In the genomic region with DNA sequence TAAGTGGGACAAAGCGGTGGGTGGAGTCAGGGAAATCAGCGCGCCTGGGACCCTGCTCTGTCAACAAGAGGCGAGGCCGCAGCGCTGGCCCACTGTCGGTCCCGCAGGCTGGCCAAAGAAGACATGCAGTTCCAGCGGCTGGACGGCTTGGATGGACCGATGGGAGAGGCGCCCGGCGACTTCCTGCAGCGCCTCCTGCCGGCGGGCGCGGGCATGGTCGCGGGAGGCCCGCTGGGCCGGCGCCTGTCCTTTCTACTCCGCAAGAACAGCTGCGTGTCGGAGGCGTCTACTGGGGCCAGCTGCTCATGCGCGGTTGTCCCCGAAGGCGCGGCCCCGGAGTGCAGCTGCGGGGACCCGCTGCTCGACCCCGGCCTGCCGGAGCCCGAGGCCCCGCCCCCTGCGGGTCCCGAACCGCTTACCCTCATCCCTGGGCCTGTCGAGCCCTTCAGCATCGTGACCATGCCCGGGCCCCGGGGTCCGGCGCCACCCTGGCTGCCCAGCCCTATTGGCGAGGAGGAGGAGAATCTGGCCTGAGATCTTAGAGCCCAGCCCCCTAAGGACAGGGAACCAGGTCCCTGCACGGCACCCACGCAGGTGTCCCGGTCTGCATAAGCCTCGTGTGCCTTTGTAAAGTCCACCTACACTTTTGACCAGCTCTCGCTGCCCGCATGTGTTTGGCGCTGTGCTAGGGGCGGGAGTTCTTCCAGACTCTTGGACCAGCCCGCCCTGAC, we compare ENCODE assay signal across 2 cellular contexts.
TF ChIP-seq lines count a peak whose summit lies in the region.

No MANE protein-coding gene starts in this region.

TF ChIP-seq in GM23338, 12 proteins besides CTCF, POLR2A, EP300 and RAD21:
- 0 out of 2 replicates have a peak, but pooled peaks have one; percentile 22 for TF ChIP-seq CREB1 (CRISPR knock-in tag; IDR thresholded peaks at IDR 0.05; ENCODE audit: low read depth)
- no peak for TF ChIP-seq EZH2 (IDR thresholded peaks at IDR 0.05; ENCODE audit: low read depth, unreplicated experiment)

TF ChIP-seq in H1, 55 proteins besides CTCF, POLR2A, EP300 and RAD21:
- TF ChIP-seq RFX5 (IDR thresholded peaks at IDR 0.05; ENCODE audit: borderline replicate concordance, low read depth, low read length): no peak
- peak; percentile 47 for TF ChIP-seq KDM4A (IDR thresholded peaks at IDR 0.05; ENCODE audit: low read depth, low read length, severe bottlenecking)
- TF ChIP-seq CHD2 (IDR thresholded peaks at IDR 0.05; ENCODE audit: low read length): 0 out of 2 replicates have a peak, but pooled peaks have one; percentile 30
- TF ChIP-seq YY1 (IDR thresholded peaks at IDR 0.05; ENCODE audit: low read depth, low read length): peak; percentile 46; the same call in 1 of the 2 replicates
- TF ChIP-seq, protein P1, sequence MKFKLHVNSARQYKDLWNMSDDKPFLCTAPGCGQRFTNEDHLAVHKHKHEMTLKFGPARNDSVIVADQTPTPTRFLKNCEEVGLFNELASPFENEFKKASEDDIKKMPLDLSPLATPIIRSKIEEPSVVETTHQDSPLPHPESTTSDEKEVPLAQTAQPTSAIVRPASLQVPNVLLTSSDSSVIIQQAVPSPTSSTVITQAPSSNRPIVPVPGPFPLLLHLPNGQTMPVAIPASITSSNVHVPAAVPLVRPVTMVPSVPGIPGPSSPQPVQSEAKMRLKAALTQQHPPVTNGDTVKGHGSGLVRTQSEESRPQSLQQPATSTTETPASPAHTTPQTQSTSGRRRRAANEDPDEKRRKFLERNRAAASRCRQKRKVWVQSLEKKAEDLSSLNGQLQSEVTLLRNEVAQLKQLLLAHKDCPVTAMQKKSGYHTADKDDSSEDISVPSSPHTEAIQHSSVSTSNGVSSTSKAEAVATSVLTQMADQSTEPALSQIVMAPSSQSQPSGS (IDR thresholded peaks at IDR 0.05; ENCODE audit: low read length): no peak
- no peak for TF ChIP-seq MAFK (IDR thresholded peaks at IDR 0.05; ENCODE audit: low read depth, low read length)
- no peak for TF ChIP-seq SUZ12 (IDR thresholded peaks at IDR 0.05; ENCODE audit: low read length)
- peak; percentile 63 for TF ChIP-seq TAF1 (IDR thresholded peaks at IDR 0.05; ENCODE audit: low read depth, low read length)
- TF ChIP-seq ASH2L (IDR thresholded peaks at IDR 0.05; ENCODE audit: low read length): no peak
- no peak for TF ChIP-seq BRCA1 (IDR thresholded peaks at IDR 0.05; ENCODE audit: low read depth, low read length)
- TF ChIP-seq KDM5A (IDR thresholded peaks at IDR 0.05; ENCODE audit: low read length): no peak
- TF ChIP-seq CBX8 (IDR thresholded peaks at IDR 0.05; ENCODE audit: borderline replicate concordance, low read depth, low read length): no peak
- TF ChIP-seq HDAC2 (IDR thresholded peaks at IDR 0.05; ENCODE audit: borderline replicate concordance in 1 of 2, low read depth in 2 of 2, low read length in 2 of 2): peak in 1 of 2 experiments; percentile 65; a peak in 1 of 4 replicates
- no peak for TF ChIP-seq RXRA (IDR thresholded peaks at IDR 0.05; ENCODE audit: insufficient read depth, low read depth, low read length)
- TF ChIP-seq, protein P2, sequence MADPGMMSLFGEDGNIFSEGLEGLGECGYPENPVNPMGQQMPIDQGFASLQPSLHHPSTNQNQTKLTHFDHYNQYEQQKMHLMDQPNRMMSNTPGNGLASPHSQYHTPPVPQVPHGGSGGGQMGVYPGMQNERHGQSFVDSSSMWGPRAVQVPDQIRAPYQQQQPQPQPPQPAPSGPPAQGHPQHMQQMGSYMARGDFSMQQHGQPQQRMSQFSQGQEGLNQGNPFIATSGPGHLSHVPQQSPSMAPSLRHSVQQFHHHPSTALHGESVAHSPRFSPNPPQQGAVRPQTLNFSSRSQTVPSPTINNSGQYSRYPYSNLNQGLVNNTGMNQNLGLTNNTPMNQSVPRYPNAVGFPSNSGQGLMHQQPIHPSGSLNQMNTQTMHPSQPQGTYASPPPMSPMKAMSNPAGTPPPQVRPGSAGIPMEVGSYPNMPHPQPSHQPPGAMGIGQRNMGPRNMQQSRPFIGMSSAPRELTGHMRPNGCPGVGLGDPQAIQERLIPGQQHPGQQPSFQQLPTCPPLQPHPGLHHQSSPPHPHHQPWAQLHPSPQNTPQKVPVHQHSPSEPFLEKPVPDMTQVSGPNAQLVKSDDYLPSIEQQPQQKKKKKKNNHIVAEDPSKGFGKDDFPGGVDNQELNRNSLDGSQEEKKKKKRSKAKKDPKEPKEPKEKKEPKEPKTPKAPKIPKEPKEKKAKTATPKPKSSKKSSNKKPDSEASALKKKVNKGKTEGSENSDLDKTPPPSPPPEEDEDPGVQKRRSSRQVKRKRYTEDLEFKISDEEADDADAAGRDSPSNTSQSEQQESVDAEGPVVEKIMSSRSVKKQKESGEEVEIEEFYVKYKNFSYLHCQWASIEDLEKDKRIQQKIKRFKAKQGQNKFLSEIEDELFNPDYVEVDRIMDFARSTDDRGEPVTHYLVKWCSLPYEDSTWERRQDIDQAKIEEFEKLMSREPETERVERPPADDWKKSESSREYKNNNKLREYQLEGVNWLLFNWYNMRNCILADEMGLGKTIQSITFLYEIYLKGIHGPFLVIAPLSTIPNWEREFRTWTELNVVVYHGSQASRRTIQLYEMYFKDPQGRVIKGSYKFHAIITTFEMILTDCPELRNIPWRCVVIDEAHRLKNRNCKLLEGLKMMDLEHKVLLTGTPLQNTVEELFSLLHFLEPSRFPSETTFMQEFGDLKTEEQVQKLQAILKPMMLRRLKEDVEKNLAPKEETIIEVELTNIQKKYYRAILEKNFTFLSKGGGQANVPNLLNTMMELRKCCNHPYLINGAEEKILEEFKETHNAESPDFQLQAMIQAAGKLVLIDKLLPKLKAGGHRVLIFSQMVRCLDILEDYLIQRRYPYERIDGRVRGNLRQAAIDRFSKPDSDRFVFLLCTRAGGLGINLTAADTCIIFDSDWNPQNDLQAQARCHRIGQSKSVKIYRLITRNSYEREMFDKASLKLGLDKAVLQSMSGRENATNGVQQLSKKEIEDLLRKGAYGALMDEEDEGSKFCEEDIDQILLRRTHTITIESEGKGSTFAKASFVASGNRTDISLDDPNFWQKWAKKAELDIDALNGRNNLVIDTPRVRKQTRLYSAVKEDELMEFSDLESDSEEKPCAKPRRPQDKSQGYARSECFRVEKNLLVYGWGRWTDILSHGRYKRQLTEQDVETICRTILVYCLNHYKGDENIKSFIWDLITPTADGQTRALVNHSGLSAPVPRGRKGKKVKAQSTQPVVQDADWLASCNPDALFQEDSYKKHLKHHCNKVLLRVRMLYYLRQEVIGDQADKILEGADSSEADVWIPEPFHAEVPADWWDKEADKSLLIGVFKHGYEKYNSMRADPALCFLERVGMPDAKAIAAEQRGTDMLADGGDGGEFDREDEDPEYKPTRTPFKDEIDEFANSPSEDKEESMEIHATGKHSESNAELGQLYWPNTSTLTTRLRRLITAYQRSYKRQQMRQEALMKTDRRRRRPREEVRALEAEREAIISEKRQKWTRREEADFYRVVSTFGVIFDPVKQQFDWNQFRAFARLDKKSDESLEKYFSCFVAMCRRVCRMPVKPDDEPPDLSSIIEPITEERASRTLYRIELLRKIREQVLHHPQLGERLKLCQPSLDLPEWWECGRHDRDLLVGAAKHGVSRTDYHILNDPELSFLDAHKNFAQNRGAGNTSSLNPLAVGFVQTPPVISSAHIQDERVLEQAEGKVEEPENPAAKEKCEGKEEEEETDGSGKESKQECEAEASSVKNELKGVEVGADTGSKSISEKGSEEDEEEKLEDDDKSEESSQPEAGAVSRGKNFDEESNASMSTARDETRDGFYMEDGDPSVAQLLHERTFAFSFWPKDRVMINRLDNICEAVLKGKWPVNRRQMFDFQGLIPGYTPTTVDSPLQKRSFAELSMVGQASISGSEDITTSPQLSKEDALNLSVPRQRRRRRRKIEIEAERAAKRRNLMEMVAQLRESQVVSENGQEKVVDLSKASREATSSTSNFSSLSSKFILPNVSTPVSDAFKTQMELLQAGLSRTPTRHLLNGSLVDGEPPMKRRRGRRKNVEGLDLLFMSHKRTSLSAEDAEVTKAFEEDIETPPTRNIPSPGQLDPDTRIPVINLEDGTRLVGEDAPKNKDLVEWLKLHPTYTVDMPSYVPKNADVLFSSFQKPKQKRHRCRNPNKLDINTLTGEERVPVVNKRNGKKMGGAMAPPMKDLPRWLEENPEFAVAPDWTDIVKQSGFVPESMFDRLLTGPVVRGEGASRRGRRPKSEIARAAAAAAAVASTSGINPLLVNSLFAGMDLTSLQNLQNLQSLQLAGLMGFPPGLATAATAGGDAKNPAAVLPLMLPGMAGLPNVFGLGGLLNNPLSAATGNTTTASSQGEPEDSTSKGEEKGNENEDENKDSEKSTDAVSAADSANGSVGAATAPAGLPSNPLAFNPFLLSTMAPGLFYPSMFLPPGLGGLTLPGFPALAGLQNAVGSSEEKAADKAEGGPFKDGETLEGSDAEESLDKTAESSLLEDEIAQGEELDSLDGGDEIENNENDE (IDR thresholded peaks at IDR 0.05; ENCODE audit: insufficient replicate concordance, low read length): no peak
- TF ChIP-seq JUND (IDR thresholded peaks at IDR 0.05; ENCODE audit: low read length): no peak
- TF ChIP-seq BACH1 (IDR thresholded peaks at IDR 0.05; ENCODE audit: low read length): no peak
- TF ChIP-seq TBP (IDR thresholded peaks at IDR 0.05; ENCODE audit: low read depth, low read length): peak; percentile 53; the same call in 1 of the 2 replicates
- no peak for TF ChIP-seq EZH2 (IDR thresholded peaks at IDR 0.05; ENCODE audit: low read depth, low read length, severe bottlenecking)
- peak; percentile 51 for TF ChIP-seq TAF7 (optimal IDR thresholded peaks at IDR 0.05; ENCODE audit: borderline replicate concordance, low read depth, low read length)
- TF ChIP-seq, protein P3, sequence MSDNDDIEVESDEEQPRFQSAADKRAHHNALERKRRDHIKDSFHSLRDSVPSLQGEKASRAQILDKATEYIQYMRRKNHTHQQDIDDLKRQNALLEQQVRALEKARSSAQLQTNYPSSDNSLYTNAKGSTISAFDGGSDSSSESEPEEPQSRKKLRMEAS (IDR thresholded peaks at IDR 0.05): peak; percentile 58; the same call in 1 of the 2 replicates
- TF ChIP-seq SAP30 (IDR thresholded peaks at IDR 0.05; ENCODE audit: insufficient read depth, insufficient replicate concordance, low read length): no peak
- TF ChIP-seq CREB1 (IDR thresholded peaks at IDR 0.05): peak; percentile 52
- no peak for TF ChIP-seq SIX5 (IDR thresholded peaks at IDR 0.05; ENCODE audit: low read depth, low read length)
- TF ChIP-seq KDM1A (IDR thresholded peaks at IDR 0.05; ENCODE audit: borderline replicate concordance, low read length): peak; percentile 26; the same call in 1 of the 2 replicates
- 0 out of 2 replicates have a peak, but pooled peaks have one; percentile 65 for TF ChIP-seq TCF12 (IDR thresholded peaks at IDR 0.05; ENCODE audit: low read depth, low read length)
- peak; percentile 48; the same call in 1 of the 2 replicates for TF ChIP-seq NRF1 (IDR thresholded peaks at IDR 0.05; ENCODE audit: low read depth, low read length)
- no peak for TF ChIP-seq SP4 (IDR thresholded peaks at IDR 0.05; ENCODE audit: low read length)
- TF ChIP-seq, protein P4, sequence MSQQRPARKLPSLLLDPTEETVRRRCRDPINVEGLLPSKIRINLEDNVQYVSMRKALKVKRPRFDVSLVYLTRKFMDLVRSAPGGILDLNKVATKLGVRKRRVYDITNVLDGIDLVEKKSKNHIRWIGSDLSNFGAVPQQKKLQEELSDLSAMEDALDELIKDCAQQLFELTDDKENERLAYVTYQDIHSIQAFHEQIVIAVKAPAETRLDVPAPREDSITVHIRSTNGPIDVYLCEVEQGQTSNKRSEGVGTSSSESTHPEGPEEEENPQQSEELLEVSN (IDR thresholded peaks at IDR 0.05): no peak; the same call in 1 of the 2 replicates
- no peak for TF ChIP-seq SIRT6 (IDR thresholded peaks at IDR 0.05; ENCODE audit: low read length)
- TF ChIP-seq CHD1 (IDR thresholded peaks at IDR 0.05; ENCODE audit: low read depth, low read length): no peak
- peak; percentile 75 to 90; a peak in 2 of 4 replicates for TF ChIP-seq SIN3A (conservative IDR thresholded peaks at IDR 0.05 in 1 of 2, IDR thresholded peaks at IDR 0.05 in 1 of 2; ENCODE audit: low read depth in 1 of 2, low read length in 2 of 2)
- TF ChIP-seq EGR1 (IDR thresholded peaks at IDR 0.05; ENCODE audit: borderline replicate concordance, low read depth, low read length): peak; percentile 10; the same call in 1 of the 2 replicates
- TF ChIP-seq JUN (IDR thresholded peaks at IDR 0.05; ENCODE audit: low read depth, low read length): no peak
- no peak for TF ChIP-seq FOSL1 (IDR thresholded peaks at IDR 0.05; ENCODE audit: insufficient read depth, low read depth, low read length)
- TF ChIP-seq SP1 (IDR thresholded peaks at IDR 0.05; ENCODE audit: low read depth, low read length): 0 out of 2 replicates have a peak, but pooled peaks have one; percentile 20
- no peak for TF ChIP-seq RNF2 (IDR thresholded peaks at IDR 0.05; ENCODE audit: borderline replicate concordance, low read depth, low read length, missing control alignments, poor library complexity, severe bottlenecking)
- 0 out of 2 replicates have a peak, but pooled peaks have one; percentile 59 for TF ChIP-seq GABPA (IDR thresholded peaks at IDR 0.05; ENCODE audit: borderline replicate concordance, insufficient read depth, low read length)
- TF ChIP-seq, protein P5, sequence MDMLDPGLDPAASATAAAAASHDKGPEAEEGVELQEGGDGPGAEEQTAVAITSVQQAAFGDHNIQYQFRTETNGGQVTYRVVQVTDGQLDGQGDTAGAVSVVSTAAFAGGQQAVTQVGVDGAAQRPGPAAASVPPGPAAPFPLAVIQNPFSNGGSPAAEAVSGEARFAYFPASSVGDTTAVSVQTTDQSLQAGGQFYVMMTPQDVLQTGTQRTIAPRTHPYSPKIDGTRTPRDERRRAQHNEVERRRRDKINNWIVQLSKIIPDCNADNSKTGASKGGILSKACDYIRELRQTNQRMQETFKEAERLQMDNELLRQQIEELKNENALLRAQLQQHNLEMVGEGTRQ (IDR thresholded peaks at IDR 0.05; ENCODE audit: low read length): peak; percentile 37; the same call in 1 of the 2 replicates
- TF ChIP-seq RBBP5 (IDR thresholded peaks at IDR 0.05; ENCODE audit: borderline replicate concordance, low read depth, low read length): no peak; the same call in 1 of the 2 replicates
- no peak for TF ChIP-seq HDAC6 (IDR thresholded peaks at IDR 0.05; ENCODE audit: low read depth, low read length)
- TF ChIP-seq CEBPB (IDR thresholded peaks at IDR 0.05; ENCODE audit: low read depth, low read length): no peak
- TF ChIP-seq POLR2AphosphoS5 (IDR thresholded peaks at IDR 0.05; ENCODE audit: low read depth, low read length): no peak; the same call in 1 of the 2 replicates
